Comparison of ENCODE assay signal across 10 cellular contexts in the genomic region with DNA sequence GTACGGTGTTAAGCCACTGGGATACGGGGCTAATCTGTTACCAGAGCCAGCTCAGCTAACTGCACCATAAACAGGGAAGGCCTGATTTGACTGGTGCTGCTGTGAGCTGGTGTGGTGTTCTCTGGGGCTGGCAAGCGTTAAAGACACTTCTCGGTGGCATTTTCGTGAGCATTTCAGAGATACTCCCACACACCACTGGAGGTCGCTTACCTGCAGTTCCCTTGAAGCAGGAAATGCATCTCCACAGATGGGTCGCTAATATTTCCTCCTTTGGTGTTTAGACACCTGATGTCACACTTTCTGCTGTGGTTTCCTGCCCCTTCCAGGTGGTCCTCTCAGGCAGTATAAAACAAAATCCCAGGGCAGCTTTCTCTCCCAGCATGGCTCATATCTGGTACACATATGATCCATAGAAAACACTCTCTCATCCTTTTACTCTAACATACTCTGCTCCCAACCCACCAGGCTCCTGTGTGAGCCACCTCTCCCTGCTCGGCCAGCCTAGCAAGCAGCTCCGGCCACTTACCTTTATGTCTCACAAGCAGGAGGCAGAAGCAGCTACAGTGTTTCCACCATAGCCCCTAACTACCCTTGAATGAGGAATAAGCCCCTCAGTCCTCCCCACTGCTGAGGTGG.
DNase-seq lines count a peak whose midpoint lies in the region; ATAC-seq, FAIRE-seq and TF ChIP-seq lines count a peak whose summit lies in the region.
"Had no signal": no experiment of that assay in that cellular context is flagged by ENCODE, and none has a peak within 500 bp of the region (broad histone marks: within the 10 kb centered on the region; RNA-seq: fewer than 3 reads in every experiment).

No MANE protein-coding gene starts in this region.

- no peak for FAIRE-seq in D721Med (lab: Jason Lieb, UNC)
- FAIRE-seq in small intestine (lab: Jason Lieb, UNC), result no peak
- FAIRE-seq: astrocyte had no signal

- 29 to 37% (median 35%) methylated on average over 9 of the region's 9 CpGs for WGBS in small intestine, 3 donors

- peak; percentile 34 for TF ChIP-seq CTCF in D721Med (IDR thresholded peaks at IDR 0.05; ENCODE audit: insufficient read depth, missing control alignments)
- peak; percentile 27 for TF ChIP-seq CTCF in RWPE2 (IDR thresholded peaks at IDR 0.05; ENCODE audit: poor library complexity, severe bottlenecking)

- H3K27ac ChIP-seq in RWPE2 (ENCODE audit: poor library complexity, severe bottlenecking), result no peak overlapping the region
- H3K27ac ChIP-seq in small intestine (ENCODE audit: low read depth in 1 of 2, low read length in 1 of 2), result no peak overlapping the region
- H3K27ac ChIP-seq: HL-60 had no signal

- H3K4me3 ChIP-seq in RWPE2 (ENCODE audit: severe bottlenecking) (no peak overlapping the region), small intestine (ENCODE audit: low read depth in 1 of 2, low read length in 2 of 2) (no peak overlapping the region)

- H3K27me3 ChIP-seq in RWPE2 (ENCODE audit: insufficient read depth, poor library complexity, severe bottlenecking), result no peaks in the 10 kb centered on the region
- H3K27me3 ChIP-seq in small intestine (ENCODE audit: control insufficient read depth in 2 of 2, insufficient read depth in 2 of 2, low read length in 2 of 2), result peaks cover 0 to 2% of the 10 kb centered on the region in 2 donors

- DNase-seq in D721Med (ENCODE audit: insufficient read length, low spot score) (no peak), RWPE2 (ENCODE audit: low spot score) (no peak), small intestine (peak; percentile 7), foreskin melanocyte (no peak), NCI-H446 (lab: John Stamatoyannopoulos, UW) (no peak)
- DNase-seq in stimulated activated CD8-positive, alpha-beta memory T cell treated with anti-CD3 and anti-CD28 coated beads, Interleukin-4, amount 100 ng/mL, for 48 hours, result no peak

- H3K36me3 ChIP-seq in RWPE2 (ENCODE audit: low read depth) (no peaks in the 10 kb centered on the region), small intestine (ENCODE audit: control insufficient read depth in 2 of 2, insufficient read depth in 2 of 2, low read length in 2 of 2) (no peaks in the 10 kb centered on the region)

- H3K4me1 ChIP-seq in RWPE2 (ENCODE audit: insufficient read depth, poor library complexity, severe bottlenecking) (no peaks in the 10 kb centered on the region), small intestine (ENCODE audit: control insufficient read depth in 2 of 2, insufficient read depth in 1 of 2, low read depth in 1 of 2, low read length in 1 of 2) (no peaks in the 10 kb centered on the region)

- H3K9me3 ChIP-seq in RWPE2 (ENCODE audit: severe bottlenecking) (no peaks in the 10 kb centered on the region), small intestine (ENCODE audit: control insufficient read depth, low read depth) (no peaks in the 10 kb centered on the region)

- peak; percentile 99 for ATAC-seq in GM19035 (IDR thresholded peaks at IDR 0.05; ENCODE audit: unreplicated experiment)
- peak; percentile 88 for ATAC-seq in HG03060 (IDR thresholded peaks at IDR 0.05; ENCODE audit: low read depth, unreplicated experiment)
- 0 out of 3 replicates have a peak, but pooled peaks have one; percentile 19 for ATAC-seq in RWPE2 (ENCODE audit: low read depth)

Comparison
In these comparisons a context has a peak if more than half of its experiments do, and no peak if none do; other contexts are left out.
1. ATAC-seq: peak in every context shown above with its lines; median percentile 99 in GM19035; 88 in HG03060; 19 in RWPE2.